In the genomic region with DNA sequence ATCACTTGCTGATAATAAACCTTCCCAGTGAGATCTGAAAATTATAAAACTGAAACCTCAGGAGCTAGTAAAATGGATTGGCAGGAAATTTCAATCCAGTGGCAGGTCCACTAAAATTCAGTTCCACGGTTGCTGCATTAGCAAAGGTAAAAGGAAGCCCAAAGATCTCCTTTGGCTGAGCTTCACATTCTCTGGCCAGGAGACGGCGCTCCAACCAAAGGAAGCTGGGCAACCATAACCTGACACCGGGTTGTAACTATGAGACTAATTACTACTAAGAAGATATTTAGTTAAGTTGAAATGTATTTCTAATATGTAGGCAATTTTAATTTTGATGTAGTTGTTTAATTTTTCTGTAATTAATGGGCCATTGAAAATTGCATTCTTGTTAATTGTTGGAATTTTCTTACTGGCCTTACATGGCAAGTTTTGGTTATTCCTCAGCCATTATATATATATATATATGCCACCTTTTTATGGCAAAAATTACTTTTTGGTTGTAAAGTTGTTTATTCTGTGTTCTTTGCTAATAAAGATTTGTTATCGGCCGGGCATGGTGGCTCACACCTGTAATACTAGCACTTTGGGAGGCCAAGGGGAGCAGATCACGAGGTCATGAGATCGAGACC, we compare ENCODE assay signal across 9 cellular contexts. TPM values are rescaled to one million over a fixed set of nuclear protein-coding genes. Genes with fewer than 3 reads are reported as not detected.
DNase-seq lines count a peak whose midpoint lies in the region; ATAC-seq and TF ChIP-seq lines count a peak whose summit lies in the region.
"Had no signal": no experiment of that assay in that cellular context is flagged by ENCODE, and none has a peak within 500 bp of the region (broad histone marks: within the 10 kb centered on the region; RNA-seq: fewer than 3 reads in every experiment).

No MANE protein-coding gene starts in this region.

- H3K36me3 Mint-ChIP-seq in Caco-2 (ENCODE audit: insufficient read depth, unreplicated experiment), result no peaks in the 10 kb centered on the region

- POLR2A ChIA-PET in Caco-2 (lab: Charles Lee), result no interaction called here

- no peak overlapping the region for H2BK5ac ChIP-seq in mesendoderm (ENCODE audit: low read length)

- no peaks in the 10 kb centered on the region for H3K27me3 ChIP-seq in Caco-2 (replicated peaks; ENCODE audit: control insufficient read depth, insufficient read depth, low read length)
- H3K27me3 ChIP-seq in brain microvascular endothelial cell (replicated peaks), result no peaks in the 10 kb centered on the region
- H3K27me3 ChIP-seq in mesendoderm (ENCODE audit: insufficient read depth, low read length, poor library complexity), result no peaks in the 10 kb centered on the region
- no peaks in the 10 kb centered on the region for H3K27me3 ChIP-seq in upper lobe of right lung

- peaks cover 11% of the 10 kb centered on the region for H3K27me3 Mint-ChIP-seq in Caco-2 (ENCODE audit: insufficient read depth, unreplicated experiment)

- no peak overlapping the region for H3K18ac ChIP-seq in mesendoderm (ENCODE audit: low read length)

- BruUV-seq in Caco-2 (replicated peaks; lab: Mats Ljungman, UMichigan), result no TSS peak

- H2AK5ac ChIP-seq in mesendoderm (ENCODE audit: low read length), result no peak overlapping the region

- H3K4me1 ChIP-seq in Caco-2 (no peaks in the 10 kb centered on the region), mesendoderm (ENCODE audit: control insufficient read depth, low read depth, low read length) (no peaks in the 10 kb centered on the region), upper lobe of right lung (no peaks in the 10 kb centered on the region)
- H3K4me1 ChIP-seq: SJSA1 had no signal

- H3K79me1 ChIP-seq in mesendoderm (ENCODE audit: low read length), result no peaks in the 10 kb centered on the region

- H3K9ac ChIP-seq in mesendoderm (ENCODE audit: low read length), result no peak overlapping the region

- H3K4me3 Mint-ChIP-seq in Caco-2 (ENCODE audit: unreplicated experiment), result no peak overlapping the region

- no peak overlapping the region for H3K27ac ChIP-seq in brain microvascular endothelial cell
- no peak overlapping the region for H3K27ac ChIP-seq in mesendoderm (ENCODE audit: low read depth, low read length)
- no peak overlapping the region for H3K27ac ChIP-seq in upper lobe of right lung
- H3K27ac ChIP-seq: SJSA1 had no signal

- in situ Hi-C loops in SK-MEL-5 (cut with HindIII; ENCODE audit: low pct_unique_long_range_greater_than_20kb, low sequenced_read_pairs) (no loop called here), brain microvascular endothelial cell (cut with HindIII; ENCODE audit: low pct_ligation_motif_present, low sequenced_read_pairs) (no loop called here)

- H3K9me3 ChIP-seq in Caco-2 (no peaks in the 10 kb centered on the region), upper lobe of right lung (no peaks in the 10 kb centered on the region)
- H3K9me3 ChIP-seq: SJSA1 had no signal

- H3K23ac ChIP-seq in mesendoderm (ENCODE audit: low read length), result no peak overlapping the region

- H3K9me3 Mint-ChIP-seq in Caco-2 (ENCODE audit: unreplicated experiment), result no peaks in the 10 kb centered on the region

- no peak overlapping the region for H4K5ac ChIP-seq in mesendoderm (ENCODE audit: low read length)

- CTCF ChIA-PET in Caco-2 (lab: Charles Lee), result interaction anchor here (0.7 to 5.0 kb wide), 4 partner anchors 11 to 76 kb away, joined by 3 to 93 read pairs (median 3); no protein-coding TSS in a partner anchor

- no peak overlapping the region for H2BK15ac ChIP-seq in mesendoderm (replicated peaks; ENCODE audit: low read depth)

- WGBS in mesendoderm (ENCODE audit: extremely low coverage, insufficient coverage, low lambda C conversion rate), result no CpG with 5 or more reads among the region's 8 CpGs

- peak; percentile 57 to 66 for DNase-seq in Caco-2
- DNase-seq in HFF-Myc (ENCODE audit: extremely low read depth, low read depth), result peak; percentile 5
- DNase-seq in SK-MEL-5 (ENCODE audit: low read depth, low spot score), result peak; percentile 74
- DNase-seq in brain microvascular endothelial cell, result peak; percentile 6
- DNase-seq in mesendoderm, result peak; percentile 58
- DNase-seq in upper lobe of right lung, result peak; percentile 71
- DNase-seq in SW 1271 (lab: John Stamatoyannopoulos, UW), result no peak

- H3K4me3 ChIP-seq in Caco-2 (ENCODE audit: low read depth, low read length) (no peak overlapping the region), HFF-Myc (replicated peaks; ENCODE audit: low read depth, low read length) (no peak overlapping the region), brain microvascular endothelial cell (ENCODE audit: low read depth, low read length) (no peak overlapping the region), mesendoderm (ENCODE audit: low read length) (no peak overlapping the region), upper lobe of right lung (no peak overlapping the region)
- H3K4me3 ChIP-seq: SJSA1 had no signal

- H3K56ac ChIP-seq in mesendoderm (ENCODE audit: low read length), result no peak overlapping the region

- H3K36me3 ChIP-seq in Caco-2 (ENCODE audit: control insufficient read depth, insufficient read depth, low read length), result no peaks in the 10 kb centered on the region
- no peaks in the 10 kb centered on the region for H3K36me3 ChIP-seq in brain microvascular endothelial cell (replicated peaks)
- H3K36me3 ChIP-seq in mesendoderm (ENCODE audit: control insufficient read depth, insufficient read depth, low read length), result no peaks in the 10 kb centered on the region
- H3K36me3 ChIP-seq in upper lobe of right lung, result no peaks in the 10 kb centered on the region
- H3K36me3 ChIP-seq: SJSA1 had no signal

- peak; percentile 57 to 90 for TF ChIP-seq CTCF in Caco-2 (IDR thresholded peaks at IDR 0.05; ENCODE audit: insufficient read depth in 1 of 2, low read depth in 1 of 2, low read length in 1 of 2, severe bottlenecking in 1 of 2, unreplicated experiment in 1 of 2)
- peak; percentile 82 for TF ChIP-seq CTCF in HFF-Myc (IDR thresholded peaks at IDR 0.05; ENCODE audit: low read depth, low read length, missing control alignments)
- TF ChIP-seq CTCF in brain microvascular endothelial cell (IDR thresholded peaks at IDR 0.05; ENCODE audit: low read depth, low read length, missing control alignments), result no peak
- TF ChIP-seq CTCF in upper lobe of right lung (IDR thresholded peaks at IDR 0.05), result peak; percentile 64

- H4K8ac ChIP-seq in mesendoderm (ENCODE audit: low read depth, low read length), result no peak overlapping the region

- intact Hi-C loops in Caco-2 (cut with micrococcal nuclease; ENCODE audit: unreplicated experiment) (loop anchor here (1.0 to 2.0 kb wide), 2 partner anchors 76 to 254 kb away; no protein-coding TSS in a partner anchor), upper lobe of right lung (cut with DNase I) (no loop called here)

- peak; percentile 84 for ATAC-seq in upper lobe of right lung
- no peak for ATAC-seq in GM21723 (IDR thresholded peaks at IDR 0.05; ENCODE audit: unreplicated experiment)

- no peaks in the 10 kb centered on the region for H3K79me2 ChIP-seq in mesendoderm (ENCODE audit: control insufficient read depth, insufficient read depth, low read length)

- H3K4me2 ChIP-seq in mesendoderm (ENCODE audit: low read length), result no peak overlapping the region

- H3K4me1 Mint-ChIP-seq in Caco-2 (ENCODE audit: low read depth, unreplicated experiment), result no peaks in the 10 kb centered on the region

- H2BK120ac ChIP-seq in mesendoderm (ENCODE audit: low read depth, low read length), result no peak overlapping the region

- no peak overlapping the region for H3K4ac ChIP-seq in mesendoderm (ENCODE audit: low read depth, low read length)

- no peak overlapping the region for H3K27ac Mint-ChIP-seq in Caco-2 (ENCODE audit: unreplicated experiment)

RNA-seq across cellular contexts. Expression of gene OR8S1, which starts 17.0 kb away (rescaled TPM):
- total RNA-seq in Caco-2 (2022) (not detected in 2 replicates), upper lobe of right lung (not detected)
- not detected in 2 replicates for total RNA-seq in SK-MEL-5 (2014; rRNA removed; shearing (Covaris generic))
- polyA plus RNA-seq in SK-MEL-5 (2015; cell fraction: cytosol; rRNA removed), result not detected in 2 replicates
- polyA plus RNA-seq in SK-MEL-5 (2015; cell fraction: nucleus; rRNA removed), result not detected in 2 replicates
- not detected for polyA plus RNA-seq in mesendoderm (2013, experiment 1 of 2)
- not detected for polyA plus RNA-seq in mesendoderm (2013, experiment 2 of 2)
- total RNA-seq: SJSA1 had no signal

RNA-seq across cellular contexts. Expression of gene LALBA, which starts 27.4 kb away (rescaled TPM):
- total RNA-seq in Caco-2 (2022), result not detected in 2 replicates
- total RNA-seq in SK-MEL-5 (2014; rRNA removed; shearing (Covaris generic)), result not detected in 2 replicates
- not detected in 2 replicates for polyA plus RNA-seq in SK-MEL-5 (2015; cell fraction: cytosol; rRNA removed)
- polyA plus RNA-seq in SK-MEL-5 (2015; cell fraction: nucleus; rRNA removed), result not detected in 2 replicates
- polyA plus RNA-seq in mesendoderm (2013, experiment 1 of 2), result not detected
- polyA plus RNA-seq in mesendoderm (2013, experiment 2 of 2), result not detected
- total RNA-seq in upper lobe of right lung, result not detected
- total RNA-seq: SJSA1 had no signal

Comparison
In these comparisons a context has a peak if more than half of its experiments do, and no peak if none do; other contexts are left out.
1. DNase-seq: peak in Caco-2 (2 of 2), HFF-Myc (single experiment), SK-MEL-5 (single experiment), brain microvascular endothelial cell (single experiment), mesendoderm (single experiment) and upper lobe of right lung (single experiment); none in SW 1271 (0 of 2).